In genomic region chr11:124875401-124875800, GRCh38 we compare ENCODE assay signal across 1 cellular context.
TF ChIP-seq lines count a peak whose summit lies in the region.

No MANE protein-coding gene starts in this region.

TF ChIP-seq in SK-N-SH, 30 proteins besides CTCF, POLR2A, EP300 and RAD21 (continued from another document):
- TF ChIP-seq, protein P1, sequence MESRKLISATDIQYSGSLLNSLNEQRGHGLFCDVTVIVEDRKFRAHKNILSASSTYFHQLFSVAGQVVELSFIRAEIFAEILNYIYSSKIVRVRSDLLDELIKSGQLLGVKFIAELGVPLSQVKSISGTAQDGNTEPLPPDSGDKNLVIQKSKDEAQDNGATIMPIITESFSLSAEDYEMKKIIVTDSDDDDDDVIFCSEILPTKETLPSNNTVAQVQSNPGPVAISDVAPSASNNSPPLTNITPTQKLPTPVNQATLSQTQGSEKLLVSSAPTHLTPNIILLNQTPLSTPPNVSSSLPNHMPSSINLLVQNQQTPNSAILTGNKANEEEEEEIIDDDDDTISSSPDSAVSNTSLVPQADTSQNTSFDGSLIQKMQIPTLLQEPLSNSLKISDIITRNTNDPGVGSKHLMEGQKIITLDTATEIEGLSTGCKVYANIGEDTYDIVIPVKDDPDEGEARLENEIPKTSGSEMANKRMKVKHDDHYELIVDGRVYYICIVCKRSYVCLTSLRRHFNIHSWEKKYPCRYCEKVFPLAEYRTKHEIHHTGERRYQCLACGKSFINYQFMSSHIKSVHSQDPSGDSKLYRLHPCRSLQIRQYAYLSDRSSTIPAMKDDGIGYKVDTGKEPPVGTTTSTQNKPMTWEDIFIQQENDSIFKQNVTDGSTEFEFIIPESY (IDR thresholded peaks at IDR 0.05; ENCODE audit: borderline replicate concordance, low read depth): no peak
- TF ChIP-seq TAF1 (IDR thresholded peaks at IDR 0.05; ENCODE audit: borderline replicate concordance, low read depth, low read length) (no peak), NRF1 (IDR thresholded peaks at IDR 0.05; ENCODE audit: low read depth, low read length) (no peak), RXRA (IDR thresholded peaks at IDR 0.05; ENCODE audit: borderline replicate concordance, low read depth) (no peak), RCOR1 (IDR thresholded peaks at IDR 0.05; ENCODE audit: low read length) (no peak), FOXJ3 (CRISPR knock-in tag; IDR thresholded peaks at IDR 0.05) (no peak), FOSL2 (IDR thresholded peaks at IDR 0.05; ENCODE audit: borderline replicate concordance, low read depth) (no peak), ELF1 (IDR thresholded peaks at IDR 0.05) (no peak), RFX5 (IDR thresholded peaks at IDR 0.05; ENCODE audit: low read length) (no peak), GATA2 (CRISPR knock-in tag; IDR thresholded peaks at IDR 0.05) (no peak), SMC3 (IDR thresholded peaks at IDR 0.05; ENCODE audit: low read depth, low read length) (no peak), FOXM1 (IDR thresholded peaks at IDR 0.05; ENCODE audit: low read depth) (no peak), YY1 (IDR thresholded peaks at IDR 0.05; ENCODE audit: low read depth) (no peak), JUND (IDR thresholded peaks at IDR 0.05) (no peak)
- TF ChIP-seq, protein P2, sequence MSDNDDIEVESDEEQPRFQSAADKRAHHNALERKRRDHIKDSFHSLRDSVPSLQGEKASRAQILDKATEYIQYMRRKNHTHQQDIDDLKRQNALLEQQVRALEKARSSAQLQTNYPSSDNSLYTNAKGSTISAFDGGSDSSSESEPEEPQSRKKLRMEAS (IDR thresholded peaks at IDR 0.05; ENCODE audit: low read depth): no peak
